ENCODE assay signal across 1 cellular context in genomic region chr7:93622036-93622714, GRCh38.
TF ChIP-seq lines count a peak whose summit lies in the region.

No MANE protein-coding gene starts in this region.

TF ChIP-seq in HepG2, 621 proteins besides CTCF, POLR2A, EP300 and RAD21 (continued from another document):
- TF ChIP-seq ATF4 (CRISPR knock-in tag; IDR thresholded peaks at IDR 0.05) (no peak), STAG1 (CRISPR knock-in tag; IDR thresholded peaks at IDR 0.05) (0 out of 2 replicates have a peak, but pooled peaks have one; percentile 18), SKI (IDR thresholded peaks at IDR 0.05; ENCODE audit: partially characterized antibody) (no peak), CREB1 (IDR thresholded peaks at IDR 0.05) (peak; percentile 18; the same call in 1 of the 2 replicates), CREB1 (CRISPR knock-in tag; IDR thresholded peaks at IDR 0.05) (no peak), ZZZ3 (CRISPR knock-in tag; IDR thresholded peaks at IDR 0.05; ENCODE audit: borderline replicate concordance) (no peak), TEAD3 (CRISPR knock-in tag; optimal IDR thresholded peaks at IDR 0.05; ENCODE audit: borderline replicate concordance) (peak; percentile 49), HNF1B (CRISPR knock-in tag; IDR thresholded peaks at IDR 0.05) (no peak), BATF2 (CRISPR knock-in tag; IDR thresholded peaks at IDR 0.05) (no peak)
